In the genomic region with DNA sequence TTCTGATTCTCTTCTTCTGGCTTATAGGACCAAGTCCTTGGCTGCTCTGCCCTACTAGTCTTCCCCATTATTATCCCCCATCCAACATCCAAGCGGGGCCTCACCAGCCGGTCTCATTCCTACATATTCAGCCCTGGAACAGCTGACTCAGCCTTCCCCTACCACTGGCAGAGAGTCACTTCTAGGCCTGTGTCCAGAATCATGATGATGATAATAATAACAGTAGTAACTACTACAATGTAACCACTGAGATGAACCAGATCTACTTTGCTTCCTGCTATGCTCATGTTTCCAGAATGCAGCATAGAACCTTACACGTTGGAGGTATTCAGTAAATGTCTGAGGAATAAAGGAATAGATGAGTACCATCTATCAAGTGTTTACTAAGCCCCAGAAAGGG, we compare ENCODE assay signal across 17 cellular contexts.
A peak's percentile ranks its signal among the peaks of the same experiment; 100 is the strongest.
DNase-seq lines count a peak whose midpoint lies in the region; ATAC-seq, FAIRE-seq and TF ChIP-seq lines count a peak whose summit lies in the region.
"Had no signal": no experiment of that assay in that cellular context is flagged by ENCODE, and none has a peak within 500 bp of the region (broad histone marks: within the 10 kb centered on the region; RNA-seq: fewer than 3 reads in every experiment).

No MANE protein-coding gene starts in this region.

- H2AK5ac ChIP-seq in IMR-90 (ENCODE audit: low read depth, low read length) (no peak overlapping the region), mesendoderm (ENCODE audit: low read length) (no peak overlapping the region)

- H4K91ac ChIP-seq in IMR-90 (ENCODE audit: insufficient read depth, low read depth, low read length): no peak overlapping the region

- H3K36me3 ChIP-seq in IMR-90 (ENCODE audit: control insufficient read depth, insufficient read depth, low read length): no peaks in the 10 kb centered on the region
- H3K36me3 ChIP-seq in bronchial epithelial cell (ENCODE audit: control insufficient read depth, insufficient read depth, low read length): no peaks in the 10 kb centered on the region
- H3K36me3 ChIP-seq in mesendoderm (ENCODE audit: control insufficient read depth, insufficient read depth, low read length): no peaks in the 10 kb centered on the region
- H3K36me3 ChIP-seq: BLaER1 treated with 17β-estradiol and CSF1 and Interleukin-3, amounts not matched to agents 10 nM and 100 nM; esophagus muscularis mucosa; pancreas had no signal

- H4K5ac ChIP-seq in IMR-90 (ENCODE audit: low read depth, low read length) (no peak overlapping the region), mesendoderm (ENCODE audit: low read length) (no peak overlapping the region)

- H2BK15ac ChIP-seq in IMR-90 (ENCODE audit: low read depth, low read length) (no peak overlapping the region), mesendoderm (replicated peaks; ENCODE audit: low read depth) (no peak overlapping the region)

- 0 out of 2 replicates have a peak, but pooled peaks cover under 1% of the 10 kb centered on the region for H3K9me3 ChIP-seq in IMR-90 (ENCODE audit: control insufficient read depth, insufficient read depth, low read length)
- H3K9me3 ChIP-seq: pancreas had no signal

- peak; percentile 33 for DNase-seq in AG09309 (ENCODE audit: low read depth)
- DNase-seq in IMR-90: peak; percentile 92
- DNase-seq in bronchial epithelial cell (ENCODE audit: low read depth): peak; percentile 20
- peak; percentile 69 to 78 for DNase-seq in lung microvascular endothelial cell (ENCODE audit: low read depth in 2 of 2)
- no peak for DNase-seq in mesendoderm
- no peak for DNase-seq in NCI-H1417 treated with DMSO at 0.1 percent for 48 hours (lab: John Stamatoyannopoulos, UW)
- DNase-seq in stimulated activated CD4-positive, alpha-beta T cell treated with anti-CD3 and anti-CD28 coated beads, Interleukin-15, amount 100 ng/mL, for 24 hours: no peak
- DNase-seq: activated naive CD4-positive, alpha-beta T cell treated with anti-CD3 and anti-CD28 coated beads, Interleukin-2, amount 50 U/mL, for 16 hours; MM.1S; NCI-H2171; pancreas; trophoblast cell had no signal

- TF ChIP-seq POLR2A in IMR-90 (IDR thresholded peaks at IDR 0.05; ENCODE audit: low read depth, low read length): no peak

- POLR2A ChIA-PET in IMR-90 (lab: Charles Lee; ENCODE audit: unreplicated experiment): interaction anchor here (0.5 kb wide), 1 partner anchor 346 kb away, joined by 3 read pairs; no protein-coding TSS in a partner anchor

- H3K79me1 ChIP-seq in IMR-90 (ENCODE audit: low read depth in 1 of 2, low read length in 2 of 2) (no peaks in the 10 kb centered on the region), mesendoderm (ENCODE audit: low read length) (no peaks in the 10 kb centered on the region)

- no peaks in the 10 kb centered on the region for H4K20me1 ChIP-seq in IMR-90 (ENCODE audit: insufficient read depth, low read length)
- H4K20me1 ChIP-seq: BLaER1 treated with 17β-estradiol and CSF1 and Interleukin-3, amounts not matched to agents 10 nM and 100 nM had no signal

- H2BK5ac ChIP-seq in IMR-90 (ENCODE audit: low read depth, low read length, poor library complexity, severe bottlenecking) (no peak overlapping the region), mesendoderm (ENCODE audit: low read length) (no peak overlapping the region)

- H3K9ac ChIP-seq in IMR-90 (ENCODE audit: low read depth, low read length) (no peak overlapping the region), mesendoderm (ENCODE audit: low read length) (no peak overlapping the region)
- H3K9ac ChIP-seq: BLaER1 treated with 17β-estradiol and CSF1 and Interleukin-3, amounts not matched to agents 10 nM and 100 nM had no signal

- FAIRE-seq in bronchial epithelial cell (lab: Jason Lieb, UNC): no peak
- FAIRE-seq: colon, pancreas had no signal

- H3K4me3 ChIP-seq in AG09309 (ENCODE audit: control insufficient read depth, low read depth, low read length) (no peak overlapping the region), IMR-90 (ENCODE audit: insufficient read depth, low read depth, low read length) (no peak overlapping the region), bronchial epithelial cell (ENCODE audit: low read depth, low read length) (no peak overlapping the region), mesendoderm (ENCODE audit: low read length) (no peak overlapping the region)
- H3K4me3 ChIP-seq: BLaER1 treated with 17β-estradiol and CSF1 and Interleukin-3, amounts not matched to agents 10 nM and 100 nM; esophagus muscularis mucosa; pancreas had no signal

- BruUV-seq in IMR-90 (replicated peaks; lab: Mats Ljungman, UMichigan): no TSS peak

- H2AK9ac ChIP-seq in IMR-90 (replicated peaks; ENCODE audit: low read depth, low read length, poor library complexity): no peak overlapping the region

- H3K14ac ChIP-seq in IMR-90 (replicated peaks; ENCODE audit: low read depth, low read length): no peak overlapping the region

- no peaks in the 10 kb centered on the region for H3K9me1 ChIP-seq in IMR-90 (ENCODE audit: insufficient read depth, low read length)

- H3K23ac ChIP-seq in IMR-90 (ENCODE audit: low read depth, low read length) (no peak overlapping the region), mesendoderm (ENCODE audit: low read length) (no peak overlapping the region)

- H4K8ac ChIP-seq in IMR-90 (ENCODE audit: low read depth in 2 of 2, low read length in 2 of 2) (no peak overlapping the region), mesendoderm (ENCODE audit: low read depth, low read length) (no peak overlapping the region)

- dilution Hi-C loops in IMR-90 (cut with HindIII; ENCODE audit: low sequenced_read_pairs, unreplicated experiment): no loop called here

- H3K27me3 ChIP-seq in IMR-90 (ENCODE audit: control insufficient read depth, insufficient read depth, low read length): peaks cover 10% of the 10 kb centered on the region
- peaks cover 2% of the 10 kb centered on the region for H3K27me3 ChIP-seq in bronchial epithelial cell (ENCODE audit: control insufficient read depth, insufficient read depth, low read length)
- no peaks in the 10 kb centered on the region for H3K27me3 ChIP-seq in mesendoderm (ENCODE audit: insufficient read depth, low read length, poor library complexity)
- H3K27me3 ChIP-seq: BLaER1 treated with 17β-estradiol and CSF1 and Interleukin-3, amounts not matched to agents 10 nM and 100 nM; esophagus muscularis mucosa; pancreas had no signal

- H3K79me2 ChIP-seq in mesendoderm (ENCODE audit: control insufficient read depth, insufficient read depth, low read length): no peaks in the 10 kb centered on the region

- WGBS in IMR-90 (ENCODE audit: extremely low coverage in 2 of 2, insufficient read length in 1 of 2), 2 experiments: no CpG with 5 or more reads among the region's 3 CpGs
- no CpG with 5 or more reads among the region's 3 CpGs for WGBS in mesendoderm (ENCODE audit: extremely low coverage, insufficient coverage, low lambda C conversion rate)

- in situ Hi-C loops in IMR-90 (cut with MboI; ENCODE audit: low sequenced_read_pairs): no loop called here

- H2BK120ac ChIP-seq in IMR-90 (ENCODE audit: low read depth, low read length) (no peak overlapping the region), mesendoderm (ENCODE audit: low read depth, low read length) (no peak overlapping the region)

- H2AFZ ChIP-seq in IMR-90 (replicated peaks; ENCODE audit: low read length, poor library complexity): no peak overlapping the region

- H3K4me1 ChIP-seq in IMR-90 (ENCODE audit: control insufficient read depth, insufficient read depth, low read length) (peaks cover 4% of the 10 kb centered on the region; the same call in 1 of the 2 replicates), mesendoderm (ENCODE audit: control insufficient read depth, low read depth, low read length) (peaks cover 3% of the 10 kb centered on the region)
- H3K4me1 ChIP-seq: BLaER1 treated with 17β-estradiol and CSF1 and Interleukin-3, amounts not matched to agents 10 nM and 100 nM; esophagus muscularis mucosa had no signal

- no peak overlapping the region for H3K56ac ChIP-seq in IMR-90 (ENCODE audit: extremely low read depth, insufficient read depth, low read length)
- H3K56ac ChIP-seq in mesendoderm (ENCODE audit: low read length): no peak overlapping the region

- H3K27ac ChIP-seq in IMR-90 (ENCODE audit: insufficient read depth, low read length) (no peak overlapping the region), mesendoderm (ENCODE audit: low read depth, low read length) (no peak overlapping the region)
- H3K27ac ChIP-seq: BLaER1 treated with 17β-estradiol and CSF1 and Interleukin-3, amounts not matched to agents 10 nM and 100 nM; esophagus muscularis mucosa; HL-60; pancreas had no signal

- H3K18ac ChIP-seq in IMR-90 (ENCODE audit: low read depth, low read length): no peak overlapping the region
- H3K18ac ChIP-seq in mesendoderm (ENCODE audit: low read length): no peak overlapping the region

- no peak overlapping the region for H3K4ac ChIP-seq in IMR-90 (ENCODE audit: low read depth, low read length)
- H3K4ac ChIP-seq in mesendoderm (ENCODE audit: low read depth, low read length): no peak overlapping the region

- no peak for TF ChIP-seq RAD21 in IMR-90 (IDR thresholded peaks at IDR 0.05; ENCODE audit: low read length)

- no peak for TF ChIP-seq CTCF in AG09309 (IDR thresholded peaks at IDR 0.05; ENCODE audit: control insufficient read depth, insufficient read depth, low read depth, low read length, missing control alignments)
- no peak for TF ChIP-seq CTCF in IMR-90 (conservative IDR thresholded peaks at IDR 0.05; ENCODE audit: low read depth, low read length)
- TF ChIP-seq CTCF in bronchial epithelial cell (IDR thresholded peaks at IDR 0.05; ENCODE audit: insufficient read depth, low read length, severe bottlenecking): no peak

- H3K4me2 ChIP-seq in IMR-90 (ENCODE audit: low read depth, low read length) (no peak overlapping the region), mesendoderm (ENCODE audit: low read length) (no peak overlapping the region)
- H3K4me2 ChIP-seq: BLaER1 treated with 17β-estradiol and CSF1 and Interleukin-3, amounts not matched to agents 10 nM and 100 nM had no signal

- intact Hi-C loops in IMR-90 (cut with micrococcal nuclease): no loop called here

- CTCF ChIA-PET in IMR-90 (lab: Yijun Ruan, JAX): no interaction called here

- H2BK20ac ChIP-seq in IMR-90 (ENCODE audit: low read depth, low read length): no peak overlapping the region

- ATAC-seq in IMR-90 (ENCODE audit: low read depth) (peak; percentile 97), GM21717 (IDR thresholded peaks at IDR 0.05; ENCODE audit: unreplicated experiment) (no peak)

TF ChIP-seq in IMR-90, 13 proteins besides CTCF, POLR2A, EP300 and RAD21:
- no peak for TF ChIP-seq RFX5 (IDR thresholded peaks at IDR 0.05; ENCODE audit: low read depth, low read length)
- peak; percentile 94 for TF ChIP-seq MAFK (IDR thresholded peaks at IDR 0.05; ENCODE audit: low read depth, low read length)

Comparison
In these comparisons a context has a peak if more than half of its experiments do, and no peak if none do; other contexts are left out.
1. DNase-seq: peak in AG09309 (single experiment), IMR-90 (single experiment), bronchial epithelial cell (single experiment) and lung microvascular endothelial cell (2 of 2); none in mesendoderm (single experiment), NCI-H1417 treated with DMSO at 0.1 percent for 48 hours (single experiment) and stimulated activated CD4-positive, alpha-beta T cell treated with anti-CD3 and anti-CD28 coated beads, Interleukin-15, amount 100 ng/mL, for 24 hours (single experiment).